8 cellular contexts compared by ENCODE assay signal in genomic region chrX:24693453-24694202, GRCh38. TPM values are rescaled to one million over a fixed set of nuclear protein-coding genes. Genes with fewer than 3 reads are reported as not detected.
DNase-seq lines count a peak whose midpoint lies in the region; ATAC-seq and TF ChIP-seq lines count a peak whose summit lies in the region.

Gene POLA1, plus strand, starts transcription at chrX:24693918. Its CDS starts 44 bp downstream, at chrX:24693962.

- H3K4me3 ChIP-seq in astrocyte of the spinal cord (ENCODE audit: low read depth, low read length) (peak within 1 kb of the TSS; percentile 69), aorta (ENCODE audit: low read length in 2 of 2) (peak within 1 kb of the TSS; percentile 4 to 74)

- no peaks in the 10 kb centered on the region for H3K27me3 ChIP-seq in aorta (ENCODE audit: control insufficient read depth in 1 of 2, insufficient read depth in 2 of 2, low read length in 1 of 2)

- intact Hi-C loops in aorta (cut with DNase I), result loop anchor here (10.0 kb wide), 2 partner anchors 189 to 299 kb away; no protein-coding TSS in a partner anchor

- DNase-seq in NCI-H2029 (lab: John Stamatoyannopoulos, UW) (peak; percentile 88), T-helper 9 cell (peak; percentile 26), astrocyte of the spinal cord (ENCODE audit: low read depth, low spot score) (peak; percentile 96), hippocampal formation (lab: John Stamatoyannopoulos, UW) (peak; percentile 79 to 89), renal cortical epithelial cell (ENCODE audit: low read depth) (peak; percentile 89), aorta (peak; percentile 96)

- TF ChIP-seq CTCF in astrocyte of the spinal cord (IDR thresholded peaks at IDR 0.05; ENCODE audit: low read depth, low read length), result no peak

- H3K36me3 ChIP-seq in aorta (ENCODE audit: control insufficient read depth in 1 of 2, insufficient read depth in 2 of 2, low read length in 1 of 2), result no peaks in the 10 kb centered on the region

- in situ Hi-C loops in astrocyte of the spinal cord (cut with HindIII; ENCODE audit: low sequenced_read_pairs), result no loop called here

- H3K27ac ChIP-seq in aorta (ENCODE audit: low read depth in 1 of 2, low read length in 2 of 2), result peak within 1 kb of the TSS in 1 of 2 donors; percentile 94

- H3K9me3 ChIP-seq in aorta (ENCODE audit: control insufficient read depth, low read length), result no peaks in the 10 kb centered on the region

- WGBS in aorta, 2 donors, result 0 to 33% methylated on average over 68 to 70 of the region's 70 CpGs

- H3K4me1 ChIP-seq in aorta (ENCODE audit: control insufficient read depth in 1 of 2, insufficient read depth in 2 of 2, low read length in 2 of 2), result no peaks in the 10 kb centered on the region

- peak; percentile 95 for ATAC-seq in GM18511 (IDR thresholded peaks at IDR 0.05; ENCODE audit: unreplicated experiment)
- ATAC-seq in HG02981 (IDR thresholded peaks at IDR 0.05; ENCODE audit: unreplicated experiment), result peak; percentile 94
- ATAC-seq in aorta (ENCODE audit: low FRiP score), result peak; percentile 98

RNA-seq across cellular contexts. Expression of gene POLA1, which starts in this region (rescaled TPM):
- 9.8 and 11.3 TPM in 2 replicates for total RNA-seq in renal cortical epithelial cell
- 10 to 100 TPM; 10.4 to 15.6 TPM for total RNA-seq in aorta
- 1 to 10 TPM; 1.6 to 3.0 TPM for polyA plus RNA-seq in aorta

Comparison
In these comparisons a context has a peak if more than half of its experiments do, and no peak if none do; other contexts are left out.
1. DNase-seq: peak in every context shown above with its lines; median percentile 96 in astrocyte of the spinal cord; 96 in aorta; 89 in renal cortical epithelial cell; 88 in NCI-H2029; 84 in hippocampal formation; 26 in T-helper 9 cell.